In genomic region chr9:135402739-135403695, GRCh38 we compare ENCODE assay signal across 1 cellular context.
TF ChIP-seq lines count a peak whose summit lies in the region.

No MANE protein-coding gene starts in this region.

TF ChIP-seq in H1, 55 proteins besides CTCF, POLR2A, EP300 and RAD21 (continued from another document):
- TF ChIP-seq RFX5 (IDR thresholded peaks at IDR 0.05; ENCODE audit: borderline replicate concordance, low read depth, low read length) = no peak
- TF ChIP-seq POU5F1 (IDR thresholded peaks at IDR 0.05; ENCODE audit: low read depth, low read length) = no peak
- TF ChIP-seq GTF2F1 (IDR thresholded peaks at IDR 0.05; ENCODE audit: borderline replicate concordance, low read depth, low read length) = no peak
- TF ChIP-seq SAP30 (IDR thresholded peaks at IDR 0.05; ENCODE audit: insufficient read depth, insufficient replicate concordance, low read length) = no peak
- TF ChIP-seq TAF7 (optimal IDR thresholded peaks at IDR 0.05; ENCODE audit: borderline replicate concordance, low read depth, low read length) = no peak
- no peak for TF ChIP-seq CHD2 (IDR thresholded peaks at IDR 0.05; ENCODE audit: low read length)
- no peak for TF ChIP-seq TEAD4 (IDR thresholded peaks at IDR 0.05; ENCODE audit: low read depth, low read length)
- TF ChIP-seq PHF8 (conservative IDR thresholded peaks at IDR 0.05; ENCODE audit: low read depth, low read length) = no peak
- no peak for TF ChIP-seq CEBPB (IDR thresholded peaks at IDR 0.05; ENCODE audit: low read depth, low read length)
